In the genomic region with DNA sequence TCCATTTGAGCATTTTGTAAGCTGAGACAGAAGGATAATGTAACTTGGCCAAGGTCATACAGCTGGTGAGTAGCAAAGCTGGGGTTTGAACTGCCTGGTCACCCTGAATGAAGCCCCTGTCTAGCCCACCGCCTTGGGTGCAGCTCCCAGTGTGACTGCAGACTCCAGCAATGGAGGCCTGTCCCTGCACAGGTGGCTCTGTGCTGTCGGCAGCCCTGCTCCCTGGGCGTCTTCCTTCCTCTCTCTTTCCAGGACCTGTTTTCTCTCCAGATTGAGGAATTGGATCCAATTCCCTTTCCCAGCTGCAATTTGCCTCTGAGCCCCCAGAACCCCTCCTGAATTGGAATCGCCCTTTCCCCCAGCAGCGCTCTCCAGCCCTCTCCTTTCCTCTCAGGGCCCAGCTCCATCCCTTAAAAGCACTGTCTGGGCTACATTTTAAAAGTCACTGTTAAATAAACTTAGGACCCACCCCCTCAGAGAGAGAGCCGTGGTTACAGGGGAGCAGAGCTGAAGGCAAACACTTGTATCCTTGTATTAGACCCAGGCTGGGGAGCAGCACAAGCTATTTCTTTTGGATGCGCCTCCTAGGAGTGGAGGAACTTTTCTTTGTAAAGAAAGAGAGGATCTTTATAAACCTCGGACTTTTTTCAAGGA, we compare ENCODE assay signal across 14 cellular contexts.
DNase-seq lines count a peak whose midpoint lies in the region; ATAC-seq and TF ChIP-seq lines count a peak whose summit lies in the region.
"Had no signal": no experiment of that assay in that cellular context is flagged by ENCODE, and none has a peak within 500 bp of the region (broad histone marks: within the 10 kb centered on the region; RNA-seq: fewer than 3 reads in every experiment).

No MANE protein-coding gene starts in this region.

- H3K9me3 Mint-ChIP-seq in endodermal cell (no peaks in the 10 kb centered on the region), neural crest cell (peaks cover 15% of the 10 kb centered on the region)
- H3K9me3 Mint-ChIP-seq: HFFc6 had no signal

- H3K27ac Mint-ChIP-seq in endodermal cell (no peak overlapping the region), neural crest cell (ENCODE audit: unreplicated experiment) (peak overlapping the region; percentile 96)
- H3K27ac Mint-ChIP-seq: CD4-positive, CD25-positive, alpha-beta regulatory T cell; HFFc6 had no signal

- WGBS in endodermal cell (ENCODE audit: insufficient coverage in 1 of 2, insufficient read length in 1 of 2), 2 experiments = 84 to 87% methylated on average over 7 to 8 of the region's 8 CpGs

- H3K36me3 Mint-ChIP-seq in endodermal cell (ENCODE audit: low read depth) (no peaks in the 10 kb centered on the region), neural crest cell (ENCODE audit: low read depth) (no peaks in the 10 kb centered on the region)
- H3K36me3 Mint-ChIP-seq: CD4-positive, CD25-positive, alpha-beta regulatory T cell had no signal

- H3K36me3 ChIP-seq in right atrium auricular region (no peaks in the 10 kb centered on the region), endodermal cell (ENCODE audit: control insufficient read depth, insufficient read depth, low read length) (no peaks in the 10 kb centered on the region)
- H3K36me3 ChIP-seq: BLaER1 treated with 17β-estradiol and CSF1 and Interleukin-3, amounts not matched to agents 10 nM and 100 nM had no signal

- H3K4me1 Mint-ChIP-seq in endodermal cell (peaks cover 3% of the 10 kb centered on the region), neural crest cell (peaks cover 70% of the 10 kb centered on the region)
- H3K4me1 Mint-ChIP-seq: CD4-positive, CD25-positive, alpha-beta regulatory T cell had no signal

- TF ChIP-seq CTCF in right atrium auricular region (IDR thresholded peaks at IDR 0.05) = no peak
- no peak for TF ChIP-seq CTCF in endodermal cell (conservative IDR thresholded peaks at IDR 0.05)
- TF ChIP-seq CTCF in neural crest cell (conservative IDR thresholded peaks at IDR 0.05) = no peak

- H3K27me3 ChIP-seq in right atrium auricular region (no peaks in the 10 kb centered on the region), endodermal cell (ENCODE audit: control insufficient read depth, insufficient read depth, low read length, poor library complexity, severe bottlenecking) (no peaks in the 10 kb centered on the region)
- H3K27me3 ChIP-seq: BLaER1 treated with 17β-estradiol and CSF1 and Interleukin-3, amounts not matched to agents 10 nM and 100 nM had no signal

- ATAC-seq in Right ventricle myocardium superior (ENCODE audit: poor library complexity) (peak; percentile 31), GM19452 (IDR thresholded peaks at IDR 0.05; ENCODE audit: unreplicated experiment) (no peak)

- H3K9me3 ChIP-seq in right atrium auricular region = no peaks in the 10 kb centered on the region
- H3K9me3 ChIP-seq in endodermal cell (ENCODE audit: control insufficient read depth, low read length) = no peaks in the 10 kb centered on the region
- H3K9me3 ChIP-seq: BLaER1 treated with 17β-estradiol and CSF1 and Interleukin-3, amounts not matched to agents 10 nM and 100 nM had no signal

- no peaks in the 10 kb centered on the region for H3K27me3 Mint-ChIP-seq in endodermal cell (ENCODE audit: insufficient read depth)
- H3K27me3 Mint-ChIP-seq in neural crest cell (ENCODE audit: low read depth) = no peaks in the 10 kb centered on the region

- H3K4me1 ChIP-seq in right atrium auricular region = no peaks in the 10 kb centered on the region
- no peaks in the 10 kb centered on the region for H3K4me1 ChIP-seq in endodermal cell (ENCODE audit: control insufficient read depth, insufficient read depth, low read length)

- no peak overlapping the region for H3K4me3 ChIP-seq in right atrium auricular region
- no peak overlapping the region for H3K4me3 ChIP-seq in endodermal cell (ENCODE audit: low read length)
- H3K4me3 ChIP-seq: BLaER1 treated with 17β-estradiol and CSF1 and Interleukin-3, amounts not matched to agents 10 nM and 100 nM had no signal

- no peak overlapping the region for H3K9ac ChIP-seq in endodermal cell (ENCODE audit: extremely low read depth, low read length, poor library complexity, severe bottlenecking)
- H3K9ac ChIP-seq: BLaER1 treated with 17β-estradiol and CSF1 and Interleukin-3, amounts not matched to agents 10 nM and 100 nM had no signal

- H3K4me3 Mint-ChIP-seq in endodermal cell (no peak overlapping the region), neural crest cell (no peak overlapping the region)
- H3K4me3 Mint-ChIP-seq: CD4-positive, CD25-positive, alpha-beta regulatory T cell; HFFc6 had no signal

- DNase-seq in Right ventricle myocardium superior = no peak
- DNase-seq in right atrium auricular region (ENCODE audit: low spot score) = no peak
- DNase-seq in endodermal cell = no peak
- DNase-seq in neural crest cell (ENCODE audit: low read depth, low spot score) = no peak
- DNase-seq in stimulated activated CD4-positive, alpha-beta T cell treated with anti-CD3 and anti-CD28 coated beads, Interleukin-1b, Interleukin-23, amount 100 ng/mL, for 48 hours = no peak
- DNase-seq in activated CD4-positive, alpha-beta T cell treated with anti-CD3 and anti-CD28 coated beads, Interleukin-2, amount 50 U/mL, for 48 hours = no peak
- no peak for DNase-seq in RPMI8226
- DNase-seq: 8988T; ACHN; CD4-positive, CD25-positive, alpha-beta regulatory T cell; HCEC 1CT; HFFc6 had no signal

- H3K27ac ChIP-seq in right atrium auricular region = no peak overlapping the region
- peak overlapping the region; percentile 87 for H3K27ac ChIP-seq in endodermal cell (ENCODE audit: low read depth, low read length)
- H3K27ac ChIP-seq: BLaER1 treated with 17β-estradiol and CSF1 and Interleukin-3, amounts not matched to agents 10 nM and 100 nM had no signal

- intact Hi-C loops in Right ventricle myocardium superior (cut with DNase I) = no loop called here
